Comparison of ENCODE assay signal across 29 cellular contexts in the genomic region with DNA sequence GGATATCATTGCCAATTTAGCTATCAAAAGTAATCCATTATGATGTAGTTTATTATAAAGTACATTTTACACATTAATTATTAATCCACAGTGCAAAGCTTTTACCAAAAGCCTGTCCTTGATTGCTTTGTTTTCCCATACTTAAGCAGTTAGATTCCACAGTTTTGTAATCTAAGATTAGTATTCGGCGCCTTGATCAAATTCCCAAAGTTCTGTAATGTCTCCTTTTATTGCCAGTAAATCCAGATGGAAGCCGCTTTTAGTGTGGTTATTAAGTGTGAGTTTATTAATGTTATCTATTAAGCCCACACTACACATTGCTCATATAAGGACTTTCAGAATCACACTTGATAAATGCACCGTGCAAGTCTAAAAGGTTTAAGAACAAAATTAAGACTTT.
"Had no signal": no experiment of that assay in that cellular context is flagged by ENCODE, and none has a peak within 500 bp of the region (broad histone marks: within the 10 kb centered on the region; RNA-seq: fewer than 3 reads in every experiment).

No MANE protein-coding gene starts in this region.

- ATAC-seq: stimulated activated effector memory CD8-positive, alpha-beta T cell treated with anti-CD3 and anti-CD28 coated beads, Interleukin-12 subunit alpha, Interleukin-12 subunit beta, amount 100 ng/mL, for 72 hours; stimulated activated memory B cell treated with anti-CD40 and anti-IgM and Interleukin-4, amounts not matched to agents 10 μg/mL and 1 μg/mL and 100 μg/mL, for 72 hours; stimulated activated naive B cell treated with anti-CD40 and anti-IgM and Interleukin-4, amounts not matched to agents 10 μg/mL and 1 μg/mL and 100 μg/mL, for 72 hours; stimulated activated naive CD8-positive, alpha-beta T cell treated with anti-CD3 and anti-CD28 coated beads, Interleukin-15, amount 100 ng/mL, for 72 hours; stimulated activated naive CD8-positive, alpha-beta T cell treated with anti-CD3 and anti-CD28 coated beads, Interleukin-15, Interleukin-2, amounts not matched to agents 100 U/mL and 50 U/mL, for 24 hours; upper lobe of right lung had no signal

- H3K36me3 ChIP-seq: stomach, suprapubic skin, thoracic aorta, thyroid gland, tibial artery, tibial nerve, transverse colon, upper lobe of left lung, upper lobe of right lung, uterus, vagina had no signal

- H3K36me3 Mint-ChIP-seq: stimulated activated effector memory CD8-positive, alpha-beta T cell treated with anti-CD3 and anti-CD28 coated beads, Interleukin-12 subunit alpha, Interleukin-12 subunit beta, amount 100 ng/mL, for 72 hours; stimulated activated memory B cell treated with anti-CD40 and anti-IgM and Interleukin-4, amounts not matched to agents 10 μg/mL and 1 μg/mL and 100 μg/mL, for 72 hours; stimulated activated naive B cell treated with anti-CD40 and anti-IgM and Interleukin-4, amounts not matched to agents 10 μg/mL and 1 μg/mL and 100 μg/mL, for 72 hours; type B pancreatic cell had no signal

- H3K4me3 Mint-ChIP-seq: stimulated activated effector memory CD8-positive, alpha-beta T cell treated with anti-CD3 and anti-CD28 coated beads, Interleukin-12 subunit alpha, Interleukin-12 subunit beta, amount 100 ng/mL, for 72 hours; stimulated activated memory B cell treated with anti-CD40 and anti-IgM and Interleukin-4, amounts not matched to agents 10 μg/mL and 1 μg/mL and 100 μg/mL, for 72 hours; stimulated activated naive B cell treated with anti-CD40 and anti-IgM and Interleukin-4, amounts not matched to agents 10 μg/mL and 1 μg/mL and 100 μg/mL, for 72 hours; stimulated activated naive CD8-positive, alpha-beta T cell treated with anti-CD3 and anti-CD28 coated beads, Interleukin-15, amount 100 ng/mL, for 72 hours; stimulated activated naive CD8-positive, alpha-beta T cell treated with anti-CD3 and anti-CD28 coated beads, Interleukin-15, Interleukin-2, amounts not matched to agents 100 ng/mL and 50 ng/mL, for 24 hours; type B pancreatic cell had no signal

- DNase-seq: stimulated activated CD4-positive, alpha-beta T cell treated with anti-CD3 and anti-CD28 coated beads, Interleukin-2, amount 100 ng/mL, for 48 hours; stimulated activated CD4-positive, alpha-beta T cell treated with anti-CD3 and anti-CD28 coated beads, Interleukin-4, amount 100 ng/mL, for 1 hour; stimulated activated CD4-positive, alpha-beta T cell treated with anti-CD3 and anti-CD28 coated beads, Interleukin-4, amount 100 ng/mL, for 24 hours; stimulated activated CD4-positive, alpha-beta T cell treated with anti-CD3 and anti-CD28 coated beads, Interleukin-4, amount 100 ng/mL, for 4 hours; stimulated activated CD8-positive, alpha-beta memory T cell treated with anti-CD3 and anti-CD28 coated beads, Interleukin-4, amount 100 ng/mL, for 48 hours; stimulated activated naive B cell treated with anti-CD40 and anti-IgM and Interleukin-4, amounts not matched to agents 10 μg/mL and 1 μg/mL and 100 μg/mL, for 72 hours; stimulated activated naive CD4-positive, alpha-beta T cell; stimulated activated naive CD4-positive, alpha-beta T cell treated with Interleukin-2 at 50 U/mL for 16 hours; stimulated activated naive CD8-positive, alpha-beta T cell treated with anti-CD3 and anti-CD28 coated beads, Interleukin-15, amount 100 ng/mL, for 72 hours; stimulated activated naive CD8-positive, alpha-beta T cell treated with anti-CD3 and anti-CD28 coated beads, Interleukin-15, Interleukin-2, amounts not matched to agents 100 U/mL and 50 U/mL, for 24 hours; stomach; substantia nigra; testis; thyroid gland; tibial artery; transverse colon; trophoblast cell; upper lobe of left lung; upper lobe of right lung; uterus had no signal

- H3K4me1 Mint-ChIP-seq: stimulated activated effector memory CD8-positive, alpha-beta T cell treated with anti-CD3 and anti-CD28 coated beads, Interleukin-12 subunit alpha, Interleukin-12 subunit beta, amount 100 ng/mL, for 72 hours; stimulated activated memory B cell treated with anti-CD40 and anti-IgM and Interleukin-4, amounts not matched to agents 10 μg/mL and 1 μg/mL and 100 μg/mL, for 72 hours; stimulated activated naive B cell treated with anti-CD40 and anti-IgM and Interleukin-4, amounts not matched to agents 10 μg/mL and 1 μg/mL and 100 μg/mL, for 72 hours; stimulated activated naive CD8-positive, alpha-beta T cell treated with anti-CD3 and anti-CD28 coated beads, Interleukin-15, amount 100 ng/mL, for 72 hours had no signal

- H3K27me3 ChIP-seq: stomach, suprapubic skin, testis, thyroid gland, tibial artery, tibial nerve, transverse colon, upper lobe of left lung, upper lobe of right lung, uterus, vagina had no signal

- H3K4me3 ChIP-seq: stomach, suprapubic skin, testis, thoracic aorta, thyroid gland, tibial artery, tibial nerve, transverse colon, upper lobe of left lung, upper lobe of right lung, uterus, vagina had no signal

- H3K27ac ChIP-seq: stomach, suprapubic skin, testis, thoracic aorta, thyroid gland, tibial artery, tibial nerve, transverse colon, upper lobe of left lung, upper lobe of right lung, uterus, vagina had no signal

- H3K9me3 Mint-ChIP-seq: stimulated activated effector memory CD8-positive, alpha-beta T cell treated with anti-CD3 and anti-CD28 coated beads, Interleukin-12 subunit alpha, Interleukin-12 subunit beta, amount 100 ng/mL, for 72 hours; stimulated activated memory B cell treated with anti-CD40 and anti-IgM and Interleukin-4, amounts not matched to agents 10 μg/mL and 1 μg/mL and 100 μg/mL, for 72 hours; stimulated activated naive B cell treated with anti-CD40 and anti-IgM and Interleukin-4, amounts not matched to agents 10 μg/mL and 1 μg/mL and 100 μg/mL, for 72 hours; stimulated activated naive CD8-positive, alpha-beta T cell treated with anti-CD3 and anti-CD28 coated beads, Interleukin-15, amount 100 ng/mL, for 72 hours; stimulated activated naive CD8-positive, alpha-beta T cell treated with anti-CD3 and anti-CD28 coated beads, Interleukin-15, Interleukin-2, amounts not matched to agents 100 ng/mL and 50 ng/mL, for 24 hours; type B pancreatic cell had no signal

- H3K9me3 ChIP-seq: stomach, suprapubic skin, testis, thoracic aorta, thyroid gland, tibial artery, tibial nerve, transverse colon, upper lobe of left lung, upper lobe of right lung, uterus, vagina had no signal

- H3K27ac Mint-ChIP-seq: stimulated activated effector memory CD8-positive, alpha-beta T cell treated with anti-CD3 and anti-CD28 coated beads, Interleukin-12 subunit alpha, Interleukin-12 subunit beta, amount 100 ng/mL, for 72 hours; stimulated activated memory B cell treated with anti-CD40 and anti-IgM and Interleukin-4, amounts not matched to agents 10 μg/mL and 1 μg/mL and 100 μg/mL, for 72 hours; stimulated activated naive B cell treated with anti-CD40 and anti-IgM and Interleukin-4, amounts not matched to agents 10 μg/mL and 1 μg/mL and 100 μg/mL, for 72 hours; stimulated activated naive CD8-positive, alpha-beta T cell treated with anti-CD3 and anti-CD28 coated beads, Interleukin-15, amount 100 ng/mL, for 72 hours; stimulated activated naive CD8-positive, alpha-beta T cell treated with anti-CD3 and anti-CD28 coated beads, Interleukin-15, Interleukin-2, amounts not matched to agents 100 ng/mL and 50 ng/mL, for 24 hours; type B pancreatic cell had no signal

- FAIRE-seq: urothelium cell line had no signal

- H3K4me1 ChIP-seq: stomach, suprapubic skin, testis, thyroid gland, tibial artery, tibial nerve, transverse colon, upper lobe of left lung, upper lobe of right lung, uterus, vagina had no signal
